ENCODE assay signal across 28 cellular contexts in the genomic region with DNA sequence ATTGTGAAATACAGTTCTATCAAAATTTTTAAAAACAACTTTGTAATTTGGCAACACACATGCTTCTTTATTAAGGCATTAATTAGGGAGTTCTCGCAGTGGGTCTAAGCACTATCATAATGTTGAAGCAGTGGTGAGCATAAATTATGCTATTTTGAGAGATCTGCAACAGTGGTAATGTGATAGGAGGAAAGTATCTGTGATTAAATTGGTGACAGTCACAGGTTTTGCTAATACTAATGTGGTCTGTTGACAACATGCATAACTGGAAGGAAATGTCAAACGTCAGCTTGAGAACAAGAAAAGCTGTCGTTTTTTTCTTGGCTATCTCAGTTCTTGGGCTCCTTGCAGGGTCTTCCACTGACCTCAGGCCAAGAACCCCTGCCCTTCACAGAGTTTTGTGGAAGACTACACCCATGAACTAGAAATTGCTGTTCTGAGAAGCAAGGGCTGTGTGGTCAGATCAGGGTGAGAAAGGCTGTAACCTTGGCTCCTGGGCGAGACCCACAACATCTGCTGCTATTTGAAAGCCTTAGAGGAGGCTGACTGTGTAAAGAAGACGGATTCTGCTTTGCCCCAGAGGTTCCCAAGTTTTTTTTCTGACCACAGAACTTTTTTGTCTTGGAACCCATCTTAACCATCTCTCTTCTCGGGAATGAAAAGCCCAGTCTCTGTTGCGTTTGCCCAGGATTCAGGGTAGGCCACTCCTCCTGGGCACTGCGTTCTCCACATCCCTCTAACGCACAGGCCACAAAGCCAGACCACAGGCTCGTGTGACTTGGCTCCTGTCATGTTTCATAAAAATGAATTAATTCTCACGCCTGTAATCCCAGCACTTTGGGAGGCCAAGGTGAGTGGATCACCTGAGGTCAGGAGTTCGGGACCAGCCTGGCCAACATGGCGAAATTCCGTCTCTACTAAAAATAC. TPM values are rescaled to one million over a fixed set of nuclear protein-coding genes. Genes with fewer than 3 reads are reported as not detected.
"Had no signal": no experiment of that assay in that cellular context is flagged by ENCODE, and none has a peak within 500 bp of the region (broad histone marks: within the 10 kb centered on the region; RNA-seq: fewer than 3 reads in every experiment).

No MANE protein-coding gene starts in this region.

- H3K36me3 ChIP-seq: breast epithelium, esophagus muscularis mucosa, left ventricle myocardium inferior, pancreas, right atrium auricular region, uterus had no signal

- H3K9me3 ChIP-seq: breast epithelium, esophagus muscularis mucosa, left ventricle myocardium inferior, pancreas, right atrium auricular region, uterus had no signal

- H3K9me3 Mint-ChIP-seq: activated B cell treated with CpG ODN at 0.5 μM for 24 hours; activated CD8-positive, alpha-beta T cell treated with anti-CD3 and anti-CD28 coated beads for 36 hours; activated naive CD4-positive, alpha-beta T cell treated with anti-CD3 and anti-CD28 coated beads, Interleukin-2, amount 50 U/mL, for 72 hours; activated T-cell treated with anti-CD3 and anti-CD28 coated beads, Interleukin-2, amount 50 U/mL, for 72 hours; central memory CD8-positive, alpha-beta T cell; dendritic cell treated with granulocyte-macrophage colony-stimulating factor and Interleukin-4, amounts not matched to agents 40 ng/mL and 50 ng/mL, for 4 days; stimulated activated effector memory CD8-positive, alpha-beta T cell treated with anti-CD3 and anti-CD28 coated beads, Interleukin-12 subunit alpha, Interleukin-12 subunit beta, amount 100 ng/mL, for 72 hours; stimulated activated naive CD8-positive, alpha-beta T cell treated with anti-CD3 and anti-CD28 coated beads, Interleukin-15, Interleukin-2, amounts not matched to agents 100 ng/mL and 50 ng/mL, for 24 hours; type B pancreatic cell had no signal

- H3K27me3 ChIP-seq: breast epithelium, esophagus muscularis mucosa, foreskin keratinocyte, pancreas, right atrium auricular region, uterus had no signal

- H3K4me3 ChIP-seq: breast epithelium, esophagus muscularis mucosa, left ventricle myocardium inferior, lung, pancreas, right atrium auricular region, uterus had no signal

- DNase-seq: activated B cell treated with CpG ODN at 0.5 μM for 24 hours; activated CD4-positive, alpha-beta T cell treated with anti-CD3 and anti-CD28 coated beads, Interleukin-2, amount 50 U/mL, for 1 hour; activated CD8-positive, alpha-beta T cell treated with anti-CD3 and anti-CD28 coated beads for 36 hours; activated naive CD4-positive, alpha-beta T cell; activated T-cell treated with anti-CD3 and anti-CD28 coated beads for 4 hours; activated T-cell treated with anti-CD3 and anti-CD28 coated beads, Interleukin-2, amount 50 U/mL, for 72 hours; effector CD4-positive, alpha-beta T cell; foreskin keratinocyte; left ventricle myocardium inferior; mesendoderm; pancreas; small intestine; stimulated activated CD4-positive, alpha-beta T cell treated with anti-CD3 and anti-CD28 coated beads, Interleukin-4, amount 100 ng/mL, for 24 hours; T-helper 2 cell; uterus had no signal

- H3K4me3 Mint-ChIP-seq: activated B cell treated with CpG ODN at 0.5 μM for 24 hours; activated CD8-positive, alpha-beta T cell treated with anti-CD3 and anti-CD28 coated beads for 36 hours; activated T-cell treated with anti-CD3 and anti-CD28 coated beads, Interleukin-2, amount 50 U/mL, for 72 hours; central memory CD8-positive, alpha-beta T cell; dendritic cell treated with granulocyte-macrophage colony-stimulating factor and Interleukin-4, amounts not matched to agents 40 ng/mL and 50 ng/mL, for 4 days; stimulated activated effector memory CD8-positive, alpha-beta T cell treated with anti-CD3 and anti-CD28 coated beads, Interleukin-12 subunit alpha, Interleukin-12 subunit beta, amount 100 ng/mL, for 72 hours; stimulated activated naive CD8-positive, alpha-beta T cell treated with anti-CD3 and anti-CD28 coated beads, Interleukin-15, Interleukin-2, amounts not matched to agents 100 ng/mL and 50 ng/mL, for 24 hours; type B pancreatic cell had no signal

- ATAC-seq: activated CD8-positive, alpha-beta T cell treated with anti-CD3 and anti-CD28 coated beads for 36 hours; activated naive CD4-positive, alpha-beta T cell treated with anti-CD3 and anti-CD28 coated beads, Interleukin-2, amount 50 U/mL, for 72 hours; activated T-cell treated with anti-CD3 and anti-CD28 coated beads, Interleukin-2, amount 50 U/mL, for 72 hours; foreskin keratinocyte; pancreas; stimulated activated effector memory CD8-positive, alpha-beta T cell treated with anti-CD3 and anti-CD28 coated beads, Interleukin-12 subunit alpha, Interleukin-12 subunit beta, amount 100 ng/mL, for 72 hours had no signal

- H3K27me3 Mint-ChIP-seq: activated B cell treated with CpG ODN at 0.5 μM for 24 hours; activated CD8-positive, alpha-beta T cell treated with anti-CD3 and anti-CD28 coated beads for 36 hours; central memory CD8-positive, alpha-beta T cell; dendritic cell treated with granulocyte-macrophage colony-stimulating factor and Interleukin-4, amounts not matched to agents 40 ng/mL and 50 ng/mL, for 4 days; stimulated activated naive CD8-positive, alpha-beta T cell treated with anti-CD3 and anti-CD28 coated beads, Interleukin-15, Interleukin-2, amounts not matched to agents 100 ng/mL and 50 ng/mL, for 24 hours; type B pancreatic cell had no signal

- H3K27ac Mint-ChIP-seq: activated B cell treated with CpG ODN at 0.5 μM for 24 hours; activated CD8-positive, alpha-beta T cell treated with anti-CD3 and anti-CD28 coated beads for 36 hours; activated naive CD4-positive, alpha-beta T cell treated with anti-CD3 and anti-CD28 coated beads, Interleukin-2, amount 50 U/mL, for 72 hours; activated T-cell treated with anti-CD3 and anti-CD28 coated beads, Interleukin-2, amount 50 U/mL, for 72 hours; dendritic cell treated with granulocyte-macrophage colony-stimulating factor and Interleukin-4, amounts not matched to agents 40 ng/mL and 50 ng/mL, for 4 days; stimulated activated effector memory CD8-positive, alpha-beta T cell treated with anti-CD3 and anti-CD28 coated beads, Interleukin-12 subunit alpha, Interleukin-12 subunit beta, amount 100 ng/mL, for 72 hours; stimulated activated naive CD8-positive, alpha-beta T cell treated with anti-CD3 and anti-CD28 coated beads, Interleukin-15, Interleukin-2, amounts not matched to agents 100 ng/mL and 50 ng/mL, for 24 hours; type B pancreatic cell had no signal

- H3K36me3 Mint-ChIP-seq: activated naive CD4-positive, alpha-beta T cell treated with anti-CD3 and anti-CD28 coated beads, Interleukin-2, amount 50 U/mL, for 72 hours; stimulated activated effector memory CD8-positive, alpha-beta T cell treated with anti-CD3 and anti-CD28 coated beads, Interleukin-12 subunit alpha, Interleukin-12 subunit beta, amount 100 ng/mL, for 72 hours; type B pancreatic cell had no signal

- H3K27ac ChIP-seq: breast epithelium, esophagus muscularis mucosa, foreskin keratinocyte, left ventricle myocardium inferior, pancreas, right atrium auricular region, uterus had no signal

- H3K4me1 ChIP-seq: breast epithelium, esophagus muscularis mucosa, foreskin keratinocyte, left ventricle myocardium inferior, pancreas, right atrium auricular region, uterus had no signal

- H3K4me1 Mint-ChIP-seq: central memory CD8-positive, alpha-beta T cell; stimulated activated effector memory CD8-positive, alpha-beta T cell treated with anti-CD3 and anti-CD28 coated beads, Interleukin-12 subunit alpha, Interleukin-12 subunit beta, amount 100 ng/mL, for 72 hours had no signal

RNA-seq across cellular contexts. Expression of a gene that starts 39.5 kb away (rescaled TPM):
- total RNA-seq: breast epithelium, foreskin keratinocyte, glomerular endothelial cell, left ventricle myocardium inferior, pulmonary artery endothelial cell had no signal
- polyA plus RNA-seq: foreskin keratinocyte, neural cell had no signal
